ENCODE assay signal across 15 cellular contexts in genomic region chr2:122531803-122532344, GRCh38.
A peak's percentile ranks its signal among the peaks of the same experiment; 100 is the strongest.
DNase-seq lines count a peak whose midpoint lies in the region; ATAC-seq and TF ChIP-seq lines count a peak whose summit lies in the region.
"Had no signal": no experiment of that assay in that cellular context is flagged by ENCODE, and none has a peak within 500 bp of the region (broad histone marks: within the 10 kb centered on the region; RNA-seq: fewer than 3 reads in every experiment).

No MANE protein-coding gene starts in this region.

- peaks cover 18% of the 10 kb centered on the region for H3K9me3 Mint-ChIP-seq in HFFc6
- peaks cover 2% of the 10 kb centered on the region for H3K9me3 Mint-ChIP-seq in chondrocyte (ENCODE audit: low read depth)

- H2BK12ac ChIP-seq in neuronal stem cell (ENCODE audit: low read length) = no peak overlapping the region

- no peak overlapping the region for H3K23ac ChIP-seq in neuronal stem cell (ENCODE audit: low read depth, low read length, poor library complexity)

- H3K27me3 Mint-ChIP-seq in HFFc6 (ENCODE audit: insufficient read depth) (peaks cover 3% of the 10 kb centered on the region), chondrocyte (ENCODE audit: low read depth) (peaks cover 3% of the 10 kb centered on the region)
- H3K27me3 Mint-ChIP-seq: stimulated activated naive CD8-positive, alpha-beta T cell treated with anti-CD3 and anti-CD28 coated beads, Interleukin-15, Interleukin-2, amounts not matched to agents 100 ng/mL and 50 ng/mL, for 24 hours had no signal

- no peaks in the 10 kb centered on the region for H3K36me3 Mint-ChIP-seq in HFFc6 (ENCODE audit: low read depth)
- no peaks in the 10 kb centered on the region for H3K36me3 Mint-ChIP-seq in chondrocyte (ENCODE audit: low read depth)

- WGBS in neuronal stem cell (ENCODE audit: extremely low coverage in 2 of 2, insufficient read length in 2 of 2, insufficient replicate concordance in 1 of 2), 2 donors = no CpG with 5 or more reads among the region's 8 CpGs

- H2AFZ ChIP-seq in neuronal stem cell (ENCODE audit: low read length) = peak overlapping the region; percentile 83

- peaks cover 5 to 7% of the 10 kb centered on the region in 2 donors for H3K4me1 ChIP-seq in neuronal stem cell (ENCODE audit: control insufficient read depth in 2 of 2, insufficient read depth in 1 of 2, low read depth in 1 of 2, low read length in 2 of 2)

- H3K4me3 Mint-ChIP-seq in HFFc6 (no peak overlapping the region), chondrocyte (ENCODE audit: unreplicated experiment) (no peak overlapping the region)
- H3K4me3 Mint-ChIP-seq: stimulated activated naive CD8-positive, alpha-beta T cell treated with anti-CD3 and anti-CD28 coated beads, Interleukin-15, Interleukin-2, amounts not matched to agents 100 ng/mL and 50 ng/mL, for 24 hours had no signal

- H3K27ac Mint-ChIP-seq in HFFc6 = no peak overlapping the region
- no peak overlapping the region for H3K27ac Mint-ChIP-seq in chondrocyte (ENCODE audit: unreplicated experiment)
- H3K27ac Mint-ChIP-seq: stimulated activated naive CD8-positive, alpha-beta T cell treated with anti-CD3 and anti-CD28 coated beads, Interleukin-15, Interleukin-2, amounts not matched to agents 100 ng/mL and 50 ng/mL, for 24 hours had no signal

- H3K79me1 ChIP-seq in neuronal stem cell (ENCODE audit: low read depth, low read length) = no peaks in the 10 kb centered on the region

- peak overlapping the region in 1 of 2 donors; percentile 9 for H3K4me3 ChIP-seq in neuronal stem cell (ENCODE audit: low read length in 2 of 2)

- H3K4me2 ChIP-seq in neuronal stem cell (ENCODE audit: insufficient read depth, low read length, poor library complexity, severe bottlenecking) = no peak overlapping the region

- H3K9me3 ChIP-seq in neuronal stem cell (replicated peaks in 1 of 2; ENCODE audit: control insufficient read depth in 2 of 2, insufficient read depth in 1 of 2, low read depth in 1 of 2, low read length in 2 of 2) = no peaks in the 10 kb centered on the region

- H2BK15ac ChIP-seq in neuronal stem cell (ENCODE audit: low read length) = no peak overlapping the region

- DNase-seq in GM03348 (ENCODE audit: low spot score) (peak; percentile 11), HFFc6 (no peak), chondrocyte (ENCODE audit: low spot score) (no peak), neuronal stem cell (ENCODE audit: low spot score) (peak; percentile 29), nucleus accumbens (lab: John Stamatoyannopoulos, UW) (no peak), NCI-H2227 (lab: John Stamatoyannopoulos, UW; ENCODE audit: unreplicated experiment) (no peak)
- DNase-seq in activated T-cell treated with anti-CD3 and anti-CD28 coated beads, Interleukin-2, amount 50 U/mL, for 1 hour = no peak
- DNase-seq: central memory CD4-positive, alpha-beta T cell; DMS79 treated with DMSO at 0.1 percent for 48 hours; HCEC 1CT; Kasumi-1; NCI-H2171; SIG-M5 had no signal

- H3K36me3 ChIP-seq in neuronal stem cell (replicated peaks in 1 of 2; ENCODE audit: control insufficient read depth in 2 of 2, insufficient read depth in 2 of 2, low read length in 2 of 2) = no peaks in the 10 kb centered on the region

- H4K91ac ChIP-seq in neuronal stem cell (ENCODE audit: low read depth, low read length, poor library complexity) = no peak overlapping the region

- no peak overlapping the region for H2AK5ac ChIP-seq in neuronal stem cell (ENCODE audit: low read depth, low read length)

- H2BK5ac ChIP-seq in neuronal stem cell (ENCODE audit: low read length) = no peak overlapping the region

- no peak overlapping the region for H3K4ac ChIP-seq in neuronal stem cell (ENCODE audit: low read length)

- no peak overlapping the region for H3K18ac ChIP-seq in neuronal stem cell (ENCODE audit: low read length)

- H3K9ac ChIP-seq in neuronal stem cell (ENCODE audit: low read depth, low read length, poor library complexity) = no peak overlapping the region

- H4K8ac ChIP-seq in neuronal stem cell (ENCODE audit: low read depth, low read length) = no peak overlapping the region

- H3K27ac ChIP-seq in neuronal stem cell (replicated peaks; ENCODE audit: low read length) = peak overlapping the region; percentile 37

- H3K27me3 ChIP-seq in neuronal stem cell (ENCODE audit: control insufficient read depth in 3 of 3, insufficient read depth in 3 of 3, low read depth in 1 of 3, low read length in 3 of 3) = no peaks in the 10 kb centered on the region

- no peak overlapping the region for H2BK120ac ChIP-seq in neuronal stem cell (ENCODE audit: low read depth, low read length)

- H3K14ac ChIP-seq in neuronal stem cell (ENCODE audit: low read length) = no peak overlapping the region

- no peak for ATAC-seq in HG03045 (IDR thresholded peaks at IDR 0.05; ENCODE audit: unreplicated experiment)

- no peaks in the 10 kb centered on the region for H3K4me1 Mint-ChIP-seq in HFFc6 (ENCODE audit: low read depth)
- no peaks in the 10 kb centered on the region for H3K4me1 Mint-ChIP-seq in chondrocyte (ENCODE audit: low read depth)

- TF ChIP-seq CTCF in HFFc6 (IDR thresholded peaks at IDR 0.05) (peak; percentile 38; the same call in 1 of the 2 replicates), chondrocyte (IDR thresholded peaks at IDR 0.05) (peak; percentile 39)

Comparison
In these comparisons a context has a peak if more than half of its experiments do, and no peak if none do; other contexts are left out.
1. DNase-seq: peak in GM03348 (single experiment) and neuronal stem cell (single experiment); none in HFFc6 (single experiment), chondrocyte (single experiment), activated T-cell treated with anti-CD3 and anti-CD28 coated beads, Interleukin-2, amount 50 U/mL, for 1 hour (single experiment), nucleus accumbens (0 of 56) and NCI-H2227 (single experiment).